ENCODE assay signal across 1 cellular context in genomic region chr3:32442766-32443165, GRCh38.
TF ChIP-seq lines count a peak whose summit lies in the region.

No MANE protein-coding gene starts in this region.

TF ChIP-seq in HCT116, 20 proteins besides CTCF, POLR2A, EP300 and RAD21:
- TF ChIP-seq, protein P1, sequence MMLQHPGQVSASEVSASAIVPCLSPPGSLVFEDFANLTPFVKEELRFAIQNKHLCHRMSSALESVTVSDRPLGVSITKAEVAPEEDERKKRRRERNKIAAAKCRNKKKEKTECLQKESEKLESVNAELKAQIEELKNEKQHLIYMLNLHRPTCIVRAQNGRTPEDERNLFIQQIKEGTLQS (IDR thresholded peaks at IDR 0.05), result no peak
- TF ChIP-seq POLR2AphosphoS5 (IDR thresholded peaks at IDR 0.05; ENCODE audit: low read depth, low read length) (no peak), SIN3A (IDR thresholded peaks at IDR 0.05; ENCODE audit: low read depth) (no peak)
